In the genomic region with DNA sequence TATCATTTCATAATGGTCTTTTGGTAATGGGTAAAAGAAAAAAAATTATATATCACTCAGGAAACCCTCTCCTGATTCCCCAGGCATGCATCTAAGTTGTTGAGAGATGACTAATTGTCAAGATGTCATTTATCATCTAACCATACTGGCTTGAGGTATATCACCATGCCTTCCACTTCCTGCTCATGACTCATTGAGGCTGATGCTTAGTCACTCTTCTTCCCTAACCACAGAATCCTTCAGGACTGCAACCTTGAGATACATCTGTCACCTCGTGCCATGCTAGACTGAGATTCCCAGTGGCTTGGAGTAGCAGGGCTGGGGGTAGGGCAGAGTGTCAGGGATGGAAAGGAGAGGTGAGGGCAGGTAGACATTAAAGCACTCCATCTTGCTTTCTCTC, we compare ENCODE assay signal across 11 cellular contexts.
DNase-seq lines count a peak whose midpoint lies in the region; ATAC-seq and TF ChIP-seq lines count a peak whose summit lies in the region.
"Had no signal": no experiment of that assay in that cellular context is flagged by ENCODE, and none has a peak within 500 bp of the region (broad histone marks: within the 10 kb centered on the region; RNA-seq: fewer than 3 reads in every experiment).

No MANE protein-coding gene starts in this region.

- no peak overlapping the region for H3K4me3 ChIP-seq in Jurkat, Clone E6-1 (ENCODE audit: low read length)
- no peak overlapping the region for H3K4me3 ChIP-seq in neuronal stem cell (ENCODE audit: low read length in 2 of 2)
- H3K4me3 ChIP-seq: upper lobe of right lung had no signal

- DNase-seq in Jurkat, Clone E6-1 (ENCODE audit: low read depth, low spot score): peak; percentile 4
- DNase-seq in astrocyte of the hippocampus (ENCODE audit: low read depth, low spot score) (peak; percentile 92), neuronal stem cell (ENCODE audit: low spot score) (no peak), H9 (no peak), UCSD-AML1 (lab: John Stamatoyannopoulos, UW; ENCODE audit: unreplicated experiment) (no peak)
- DNase-seq: NCI-H1092, right cardiac atrium, upper lobe of right lung had no signal

- ATAC-seq in GM18909 (IDR thresholded peaks at IDR 0.05; ENCODE audit: poor library complexity, unreplicated experiment) (peak; percentile 53), HG02885 (IDR thresholded peaks at IDR 0.05; ENCODE audit: poor library complexity, unreplicated experiment) (no peak), HG03025 (IDR thresholded peaks at IDR 0.05; ENCODE audit: low FRiP score, unreplicated experiment) (no peak)
- ATAC-seq: right cardiac atrium, upper lobe of right lung had no signal

- H3K79me1 ChIP-seq in neuronal stem cell (ENCODE audit: low read depth, low read length): no peaks in the 10 kb centered on the region
- no peaks in the 10 kb centered on the region for H3K79me1 ChIP-seq in H9 (ENCODE audit: insufficient read depth, low read depth, low read length, poor library complexity, severe bottlenecking)

- H3K56ac ChIP-seq in H9 (ENCODE audit: insufficient read length, low read depth, low read length): no peak overlapping the region

- H3K4me1 Mint-ChIP-seq in H9: no peaks in the 10 kb centered on the region

- H3K27ac ChIP-seq in neuronal stem cell (replicated peaks; ENCODE audit: low read length) (no peak overlapping the region), H9 (ENCODE audit: insufficient read length, low read depth, low read length) (no peak overlapping the region)
- H3K27ac ChIP-seq: upper lobe of right lung had no signal

- no peak overlapping the region for H2BK15ac ChIP-seq in neuronal stem cell (ENCODE audit: low read length)
- H2BK15ac ChIP-seq in H9 (ENCODE audit: low read depth, low read length): no peak overlapping the region

- H4K20me1 ChIP-seq in H9 (ENCODE audit: control insufficient read depth, insufficient read depth, insufficient read length): no peaks in the 10 kb centered on the region

- H3K27me3 ChIP-seq in neuronal stem cell (ENCODE audit: control insufficient read depth in 3 of 3, insufficient read depth in 3 of 3, low read depth in 1 of 3, low read length in 3 of 3) (no peaks in the 10 kb centered on the region), H9 (ENCODE audit: insufficient read depth, low read length) (no peaks in the 10 kb centered on the region)
- H3K27me3 ChIP-seq: upper lobe of right lung had no signal

- no peaks in the 10 kb centered on the region for H3K36me3 ChIP-seq in neuronal stem cell (replicated peaks in 1 of 2; ENCODE audit: control insufficient read depth in 2 of 2, insufficient read depth in 2 of 2, low read length in 2 of 2)
- H3K36me3 ChIP-seq: upper lobe of right lung had no signal

- H3K27ac Mint-ChIP-seq in H9: 0 out of 7 replicates have a peak overlapping the region, but pooled peaks of 1 of the 3 experiments have one; percentile 17

- H4K8ac ChIP-seq in neuronal stem cell (ENCODE audit: low read depth, low read length): no peak overlapping the region
- no peak overlapping the region for H4K8ac ChIP-seq in H9 (replicated peaks; ENCODE audit: insufficient read length, low read depth, low read length)

- no peak overlapping the region for H2BK20ac ChIP-seq in H9 (ENCODE audit: low read depth, low read length, poor library complexity, severe bottlenecking)

- no peak overlapping the region for H4K91ac ChIP-seq in neuronal stem cell (ENCODE audit: low read depth, low read length, poor library complexity)
- no peak overlapping the region for H4K91ac ChIP-seq in H9 (ENCODE audit: insufficient read length, low read depth, low read length)

- no peak overlapping the region for H2BK5ac ChIP-seq in neuronal stem cell (ENCODE audit: low read length)
- H2BK5ac ChIP-seq in H9 (ENCODE audit: insufficient read length, low read length): no peak overlapping the region

- H3K18ac ChIP-seq in neuronal stem cell (ENCODE audit: low read length) (no peak overlapping the region), H9 (ENCODE audit: insufficient read length, low read depth, low read length) (no peak overlapping the region)

- H3T11ph ChIP-seq in H9 (ENCODE audit: low read length): no peak overlapping the region

- H2BK120ac ChIP-seq in neuronal stem cell (ENCODE audit: low read depth, low read length): no peak overlapping the region
- no peak overlapping the region for H2BK120ac ChIP-seq in H9 (ENCODE audit: low read depth, low read length, poor library complexity, severe bottlenecking)

- no peak overlapping the region for H4K5ac ChIP-seq in H9 (ENCODE audit: insufficient read length, low read depth, low read length)

- H3K4me2 ChIP-seq in neuronal stem cell (ENCODE audit: insufficient read depth, low read length, poor library complexity, severe bottlenecking) (no peak overlapping the region), H9 (ENCODE audit: insufficient read depth, insufficient read length, low read length) (no peak overlapping the region)

- H3K9ac ChIP-seq in neuronal stem cell (ENCODE audit: low read depth, low read length, poor library complexity) (no peak overlapping the region), H9 (ENCODE audit: extremely low read depth, insufficient read length, low read length) (no peak overlapping the region)

- no peak overlapping the region for H3K23ac ChIP-seq in neuronal stem cell (ENCODE audit: low read depth, low read length, poor library complexity)
- H3K23ac ChIP-seq in H9 (ENCODE audit: insufficient read length, low read depth, low read length): no peak overlapping the region

- H3K4me1 ChIP-seq in neuronal stem cell (ENCODE audit: control insufficient read depth in 2 of 2, insufficient read depth in 1 of 2, low read depth in 1 of 2, low read length in 2 of 2) (no peaks in the 10 kb centered on the region), H9 (ENCODE audit: insufficient read depth, low read length) (no peaks in the 10 kb centered on the region)
- H3K4me1 ChIP-seq: upper lobe of right lung had no signal

- WGBS in neuronal stem cell (ENCODE audit: extremely low coverage in 2 of 2, insufficient read length in 2 of 2, insufficient replicate concordance in 1 of 2), 2 donors: no CpG with 5 or more reads among the region's 1 CpG
- no CpG with 5 or more reads among the region's 1 CpG for WGBS in H9 (ENCODE audit: extremely low coverage, insufficient read length, low lambda C conversion rate)

- no peaks in the 10 kb centered on the region for H3K27me3 Mint-ChIP-seq in H9 (ENCODE audit: low read depth)

- no peaks in the 10 kb centered on the region for H3K36me3 Mint-ChIP-seq in H9 (ENCODE audit: insufficient read depth in 1 of 3, low read depth in 3 of 3)

- H3K79me2 ChIP-seq in H9 (ENCODE audit: insufficient read depth, low read length): no peaks in the 10 kb centered on the region

- H3K4ac ChIP-seq in neuronal stem cell (ENCODE audit: low read length) (no peak overlapping the region), H9 (ENCODE audit: low read depth, low read length) (no peak overlapping the region)

- H2AFZ ChIP-seq in neuronal stem cell (ENCODE audit: low read length): peak overlapping the region; percentile 24
- H2AFZ ChIP-seq in H9 (ENCODE audit: low read length): no peak overlapping the region

- TF ChIP-seq CTCF in H9 (conservative IDR thresholded peaks at IDR 0.05): no peak

- H3K23me2 ChIP-seq in H9 (ENCODE audit: insufficient read length, low read depth, low read length, poor library complexity, severe bottlenecking): no peaks in the 10 kb centered on the region

- H3K9me3 ChIP-seq in neuronal stem cell (replicated peaks in 1 of 2; ENCODE audit: control insufficient read depth in 2 of 2, insufficient read depth in 1 of 2, low read depth in 1 of 2, low read length in 2 of 2): no peaks in the 10 kb centered on the region
- no peaks in the 10 kb centered on the region for H3K9me3 ChIP-seq in H9 (ENCODE audit: control insufficient read depth, low read depth, low read length)
- H3K9me3 ChIP-seq: upper lobe of right lung had no signal

- H3K9me3 Mint-ChIP-seq in H9: peaks cover 0 to 3% of the 10 kb centered on the region in 2 experiments; a peak in 2 of 5 replicates

- H2AK5ac ChIP-seq in neuronal stem cell (ENCODE audit: low read depth, low read length) (no peak overlapping the region), H9 (ENCODE audit: insufficient read length, low read length) (no peak overlapping the region)

- H2BK12ac ChIP-seq in neuronal stem cell (ENCODE audit: low read length) (no peak overlapping the region), H9 (ENCODE audit: insufficient read length, low read depth, low read length) (no peak overlapping the region)

- no peak overlapping the region for H3K4me3 Mint-ChIP-seq in H9

- no peak overlapping the region for H3K14ac ChIP-seq in neuronal stem cell (ENCODE audit: low read length)
- H3K14ac ChIP-seq in H9 (ENCODE audit: insufficient read depth, low read length): no peak overlapping the region

Comparison
In these comparisons a context has a peak if more than half of its experiments do, and no peak if none do; other contexts are left out.
1. DNase-seq: peak in Jurkat, Clone E6-1 (single experiment) and astrocyte of the hippocampus (single experiment); none in neuronal stem cell (single experiment), H9 (single experiment) and UCSD-AML1 (single experiment).